ENCODE assay signal across 1 cellular context in the genomic region with DNA sequence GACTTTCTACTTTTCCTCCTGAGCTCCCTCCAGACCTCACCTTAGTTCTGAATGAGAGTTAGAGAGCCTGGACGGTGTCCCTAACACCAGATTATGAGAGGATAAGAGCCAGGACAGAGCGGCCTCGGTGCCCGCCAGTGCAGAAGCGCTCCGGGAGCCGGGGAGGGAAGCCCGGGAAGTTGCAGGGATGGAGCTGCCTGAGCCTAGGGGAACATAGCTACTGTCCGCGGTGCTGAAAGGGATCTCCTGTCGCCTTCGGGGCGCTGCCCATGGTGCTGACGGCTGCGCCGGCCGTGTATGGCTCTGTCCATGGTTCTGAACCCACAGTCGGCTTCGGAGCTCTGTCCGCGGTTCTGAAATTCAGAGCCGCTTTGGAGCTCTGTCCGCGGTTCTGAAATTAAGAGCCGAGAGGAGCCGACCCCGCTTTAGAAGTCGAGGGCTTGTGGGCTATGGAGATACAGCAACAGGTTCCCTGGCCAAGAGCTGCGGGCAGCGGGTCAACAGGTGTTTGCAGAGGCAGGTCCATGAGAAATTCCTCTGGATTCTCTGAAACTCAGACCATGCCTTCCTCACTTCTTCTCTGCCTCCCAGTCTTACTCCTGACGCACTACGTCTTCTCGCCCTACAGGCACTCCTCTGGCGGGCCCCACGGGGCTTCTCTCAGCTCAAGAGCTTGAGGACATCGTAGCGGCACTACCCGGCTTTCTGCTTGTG.
TF ChIP-seq lines count a peak whose summit lies in the region.

No MANE protein-coding gene starts in this region.

TF ChIP-seq in H1, 55 proteins besides CTCF, POLR2A, EP300 and RAD21:
- TF ChIP-seq TAF1 (IDR thresholded peaks at IDR 0.05; ENCODE audit: low read depth, low read length) (peak; percentile 63; the same call in 1 of the 2 replicates), YY1 (IDR thresholded peaks at IDR 0.05; ENCODE audit: low read depth, low read length) (peak; percentile 62), ZNF274 (IDR thresholded peaks at IDR 0.05; ENCODE audit: borderline replicate concordance, extremely low read depth, low read length) (no peak), TEAD4 (IDR thresholded peaks at IDR 0.05; ENCODE audit: low read depth, low read length) (peak; percentile 70), GTF2F1 (IDR thresholded peaks at IDR 0.05; ENCODE audit: borderline replicate concordance, low read depth, low read length) (no peak), BRCA1 (IDR thresholded peaks at IDR 0.05; ENCODE audit: low read depth, low read length) (no peak), PHF8 (conservative IDR thresholded peaks at IDR 0.05; ENCODE audit: low read depth, low read length) (no peak; the same call in 1 of the 2 replicates), NANOG (IDR thresholded peaks at IDR 0.05; ENCODE audit: insufficient read depth, low read depth, low read length, poor library complexity, severe bottlenecking) (peak; percentile 49), HDAC2 (IDR thresholded peaks at IDR 0.05; ENCODE audit: borderline replicate concordance in 1 of 2, low read depth in 2 of 2, low read length in 2 of 2) (peak; percentile 100), SIRT6 (IDR thresholded peaks at IDR 0.05; ENCODE audit: low read length) (no peak), CHD2 (IDR thresholded peaks at IDR 0.05; ENCODE audit: low read length) (no peak), EZH2 (IDR thresholded peaks at IDR 0.05; ENCODE audit: low read depth, low read length, severe bottlenecking) (peak; percentile 10), KDM1A (IDR thresholded peaks at IDR 0.05; ENCODE audit: borderline replicate concordance, low read length) (no peak), CEBPB (IDR thresholded peaks at IDR 0.05; ENCODE audit: low read depth, low read length) (no peak), RBBP5 (IDR thresholded peaks at IDR 0.05; ENCODE audit: borderline replicate concordance, low read depth, low read length) (no peak), FOSL1 (IDR thresholded peaks at IDR 0.05; ENCODE audit: insufficient read depth, low read depth, low read length) (no peak), SRF (IDR thresholded peaks at IDR 0.05; ENCODE audit: low read depth, low read length) (peak; percentile 64), TAF7 (optimal IDR thresholded peaks at IDR 0.05; ENCODE audit: borderline replicate concordance, low read depth, low read length) (peak; percentile 100), POLR2AphosphoS5 (IDR thresholded peaks at IDR 0.05; ENCODE audit: low read depth, low read length) (peak; percentile 84), POU5F1 (IDR thresholded peaks at IDR 0.05; ENCODE audit: low read depth, low read length) (0 out of 2 replicates have a peak, but pooled peaks have one; percentile 16), RFX5 (IDR thresholded peaks at IDR 0.05; ENCODE audit: borderline replicate concordance, low read depth, low read length) (no peak; the same call in 1 of the 2 replicates), CHD1 (IDR thresholded peaks at IDR 0.05; ENCODE audit: low read depth, low read length) (no peak), CREB1 (IDR thresholded peaks at IDR 0.05) (peak; percentile 88), SP1 (IDR thresholded peaks at IDR 0.05; ENCODE audit: low read depth, low read length) (peak; percentile 54; the same call in 1 of the 2 replicates), CBX8 (IDR thresholded peaks at IDR 0.05; ENCODE audit: borderline replicate concordance, low read depth, low read length) (no peak), SP4 (IDR thresholded peaks at IDR 0.05; ENCODE audit: low read length) (peak; percentile 96), SIN3A (conservative IDR thresholded peaks at IDR 0.05 in 1 of 2, IDR thresholded peaks at IDR 0.05 in 1 of 2; ENCODE audit: low read depth in 1 of 2, low read length in 2 of 2) (peak; percentile 100), KDM5A (IDR thresholded peaks at IDR 0.05; ENCODE audit: low read length) (no peak), RXRA (IDR thresholded peaks at IDR 0.05; ENCODE audit: insufficient read depth, low read depth, low read length) (no peak), SUZ12 (IDR thresholded peaks at IDR 0.05; ENCODE audit: low read length) (0 out of 2 replicates have a peak, but pooled peaks have one; percentile 32), GABPA (IDR thresholded peaks at IDR 0.05; ENCODE audit: borderline replicate concordance, insufficient read depth, low read length) (peak; percentile 10; the same call in 1 of the 2 replicates), RNF2 (IDR thresholded peaks at IDR 0.05; ENCODE audit: borderline replicate concordance, low read depth, low read length, missing control alignments, poor library complexity, severe bottlenecking) (no peak), TCF12 (IDR thresholded peaks at IDR 0.05; ENCODE audit: low read depth, low read length) (0 out of 2 replicates have a peak, but pooled peaks have one; percentile 81), NRF1 (IDR thresholded peaks at IDR 0.05; ENCODE audit: low read depth, low read length) (no peak), KDM4A (IDR thresholded peaks at IDR 0.05; ENCODE audit: low read depth, low read length, severe bottlenecking) (peak; percentile 44), JUND (IDR thresholded peaks at IDR 0.05; ENCODE audit: low read length) (no peak), CTBP2 (IDR thresholded peaks at IDR 0.05; ENCODE audit: borderline replicate concordance, insufficient read depth, insufficient read length, low read length) (peak; percentile 95), SIX5 (IDR thresholded peaks at IDR 0.05; ENCODE audit: low read depth, low read length) (no peak), HDAC6 (IDR thresholded peaks at IDR 0.05; ENCODE audit: low read depth, low read length) (peak; percentile 22), JUN (IDR thresholded peaks at IDR 0.05; ENCODE audit: low read depth, low read length) (no peak), BCL11A (IDR thresholded peaks at IDR 0.05; ENCODE audit: low read depth in 2 of 2, low read length in 2 of 2) (no peak), SP2 (IDR thresholded peaks at IDR 0.05; ENCODE audit: low read length) (0 out of 2 replicates have a peak, but pooled peaks have one; percentile 11), MAFK (IDR thresholded peaks at IDR 0.05; ENCODE audit: low read depth, low read length) (no peak), SAP30 (IDR thresholded peaks at IDR 0.05; ENCODE audit: insufficient read depth, insufficient replicate concordance, low read length) (peak; percentile 100), CBX5 (IDR thresholded peaks at IDR 0.05; ENCODE audit: low read depth, low read length) (no peak), TBP (IDR thresholded peaks at IDR 0.05; ENCODE audit: low read depth, low read length) (no peak; the same call in 1 of the 2 replicates), BACH1 (IDR thresholded peaks at IDR 0.05; ENCODE audit: low read length) (no peak), ASH2L (IDR thresholded peaks at IDR 0.05; ENCODE audit: low read length) (peak; percentile 67), EGR1 (IDR thresholded peaks at IDR 0.05; ENCODE audit: borderline replicate concordance, low read depth, low read length) (peak; percentile 41; the same call in 1 of the 2 replicates)
- TF ChIP-seq, protein P1, sequence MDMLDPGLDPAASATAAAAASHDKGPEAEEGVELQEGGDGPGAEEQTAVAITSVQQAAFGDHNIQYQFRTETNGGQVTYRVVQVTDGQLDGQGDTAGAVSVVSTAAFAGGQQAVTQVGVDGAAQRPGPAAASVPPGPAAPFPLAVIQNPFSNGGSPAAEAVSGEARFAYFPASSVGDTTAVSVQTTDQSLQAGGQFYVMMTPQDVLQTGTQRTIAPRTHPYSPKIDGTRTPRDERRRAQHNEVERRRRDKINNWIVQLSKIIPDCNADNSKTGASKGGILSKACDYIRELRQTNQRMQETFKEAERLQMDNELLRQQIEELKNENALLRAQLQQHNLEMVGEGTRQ (IDR thresholded peaks at IDR 0.05; ENCODE audit: low read length) = no peak
- TF ChIP-seq, protein P2, sequence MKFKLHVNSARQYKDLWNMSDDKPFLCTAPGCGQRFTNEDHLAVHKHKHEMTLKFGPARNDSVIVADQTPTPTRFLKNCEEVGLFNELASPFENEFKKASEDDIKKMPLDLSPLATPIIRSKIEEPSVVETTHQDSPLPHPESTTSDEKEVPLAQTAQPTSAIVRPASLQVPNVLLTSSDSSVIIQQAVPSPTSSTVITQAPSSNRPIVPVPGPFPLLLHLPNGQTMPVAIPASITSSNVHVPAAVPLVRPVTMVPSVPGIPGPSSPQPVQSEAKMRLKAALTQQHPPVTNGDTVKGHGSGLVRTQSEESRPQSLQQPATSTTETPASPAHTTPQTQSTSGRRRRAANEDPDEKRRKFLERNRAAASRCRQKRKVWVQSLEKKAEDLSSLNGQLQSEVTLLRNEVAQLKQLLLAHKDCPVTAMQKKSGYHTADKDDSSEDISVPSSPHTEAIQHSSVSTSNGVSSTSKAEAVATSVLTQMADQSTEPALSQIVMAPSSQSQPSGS (IDR thresholded peaks at IDR 0.05; ENCODE audit: low read length) = peak; percentile 98
- TF ChIP-seq, protein P3, sequence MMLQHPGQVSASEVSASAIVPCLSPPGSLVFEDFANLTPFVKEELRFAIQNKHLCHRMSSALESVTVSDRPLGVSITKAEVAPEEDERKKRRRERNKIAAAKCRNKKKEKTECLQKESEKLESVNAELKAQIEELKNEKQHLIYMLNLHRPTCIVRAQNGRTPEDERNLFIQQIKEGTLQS (IDR thresholded peaks at IDR 0.05; ENCODE audit: insufficient read depth, low read depth, low read length) = no peak
- TF ChIP-seq, protein P4, sequence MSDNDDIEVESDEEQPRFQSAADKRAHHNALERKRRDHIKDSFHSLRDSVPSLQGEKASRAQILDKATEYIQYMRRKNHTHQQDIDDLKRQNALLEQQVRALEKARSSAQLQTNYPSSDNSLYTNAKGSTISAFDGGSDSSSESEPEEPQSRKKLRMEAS (IDR thresholded peaks at IDR 0.05) = peak; percentile 95
- TF ChIP-seq, protein P5, sequence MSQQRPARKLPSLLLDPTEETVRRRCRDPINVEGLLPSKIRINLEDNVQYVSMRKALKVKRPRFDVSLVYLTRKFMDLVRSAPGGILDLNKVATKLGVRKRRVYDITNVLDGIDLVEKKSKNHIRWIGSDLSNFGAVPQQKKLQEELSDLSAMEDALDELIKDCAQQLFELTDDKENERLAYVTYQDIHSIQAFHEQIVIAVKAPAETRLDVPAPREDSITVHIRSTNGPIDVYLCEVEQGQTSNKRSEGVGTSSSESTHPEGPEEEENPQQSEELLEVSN (IDR thresholded peaks at IDR 0.05) = no peak
- TF ChIP-seq, protein P6, sequence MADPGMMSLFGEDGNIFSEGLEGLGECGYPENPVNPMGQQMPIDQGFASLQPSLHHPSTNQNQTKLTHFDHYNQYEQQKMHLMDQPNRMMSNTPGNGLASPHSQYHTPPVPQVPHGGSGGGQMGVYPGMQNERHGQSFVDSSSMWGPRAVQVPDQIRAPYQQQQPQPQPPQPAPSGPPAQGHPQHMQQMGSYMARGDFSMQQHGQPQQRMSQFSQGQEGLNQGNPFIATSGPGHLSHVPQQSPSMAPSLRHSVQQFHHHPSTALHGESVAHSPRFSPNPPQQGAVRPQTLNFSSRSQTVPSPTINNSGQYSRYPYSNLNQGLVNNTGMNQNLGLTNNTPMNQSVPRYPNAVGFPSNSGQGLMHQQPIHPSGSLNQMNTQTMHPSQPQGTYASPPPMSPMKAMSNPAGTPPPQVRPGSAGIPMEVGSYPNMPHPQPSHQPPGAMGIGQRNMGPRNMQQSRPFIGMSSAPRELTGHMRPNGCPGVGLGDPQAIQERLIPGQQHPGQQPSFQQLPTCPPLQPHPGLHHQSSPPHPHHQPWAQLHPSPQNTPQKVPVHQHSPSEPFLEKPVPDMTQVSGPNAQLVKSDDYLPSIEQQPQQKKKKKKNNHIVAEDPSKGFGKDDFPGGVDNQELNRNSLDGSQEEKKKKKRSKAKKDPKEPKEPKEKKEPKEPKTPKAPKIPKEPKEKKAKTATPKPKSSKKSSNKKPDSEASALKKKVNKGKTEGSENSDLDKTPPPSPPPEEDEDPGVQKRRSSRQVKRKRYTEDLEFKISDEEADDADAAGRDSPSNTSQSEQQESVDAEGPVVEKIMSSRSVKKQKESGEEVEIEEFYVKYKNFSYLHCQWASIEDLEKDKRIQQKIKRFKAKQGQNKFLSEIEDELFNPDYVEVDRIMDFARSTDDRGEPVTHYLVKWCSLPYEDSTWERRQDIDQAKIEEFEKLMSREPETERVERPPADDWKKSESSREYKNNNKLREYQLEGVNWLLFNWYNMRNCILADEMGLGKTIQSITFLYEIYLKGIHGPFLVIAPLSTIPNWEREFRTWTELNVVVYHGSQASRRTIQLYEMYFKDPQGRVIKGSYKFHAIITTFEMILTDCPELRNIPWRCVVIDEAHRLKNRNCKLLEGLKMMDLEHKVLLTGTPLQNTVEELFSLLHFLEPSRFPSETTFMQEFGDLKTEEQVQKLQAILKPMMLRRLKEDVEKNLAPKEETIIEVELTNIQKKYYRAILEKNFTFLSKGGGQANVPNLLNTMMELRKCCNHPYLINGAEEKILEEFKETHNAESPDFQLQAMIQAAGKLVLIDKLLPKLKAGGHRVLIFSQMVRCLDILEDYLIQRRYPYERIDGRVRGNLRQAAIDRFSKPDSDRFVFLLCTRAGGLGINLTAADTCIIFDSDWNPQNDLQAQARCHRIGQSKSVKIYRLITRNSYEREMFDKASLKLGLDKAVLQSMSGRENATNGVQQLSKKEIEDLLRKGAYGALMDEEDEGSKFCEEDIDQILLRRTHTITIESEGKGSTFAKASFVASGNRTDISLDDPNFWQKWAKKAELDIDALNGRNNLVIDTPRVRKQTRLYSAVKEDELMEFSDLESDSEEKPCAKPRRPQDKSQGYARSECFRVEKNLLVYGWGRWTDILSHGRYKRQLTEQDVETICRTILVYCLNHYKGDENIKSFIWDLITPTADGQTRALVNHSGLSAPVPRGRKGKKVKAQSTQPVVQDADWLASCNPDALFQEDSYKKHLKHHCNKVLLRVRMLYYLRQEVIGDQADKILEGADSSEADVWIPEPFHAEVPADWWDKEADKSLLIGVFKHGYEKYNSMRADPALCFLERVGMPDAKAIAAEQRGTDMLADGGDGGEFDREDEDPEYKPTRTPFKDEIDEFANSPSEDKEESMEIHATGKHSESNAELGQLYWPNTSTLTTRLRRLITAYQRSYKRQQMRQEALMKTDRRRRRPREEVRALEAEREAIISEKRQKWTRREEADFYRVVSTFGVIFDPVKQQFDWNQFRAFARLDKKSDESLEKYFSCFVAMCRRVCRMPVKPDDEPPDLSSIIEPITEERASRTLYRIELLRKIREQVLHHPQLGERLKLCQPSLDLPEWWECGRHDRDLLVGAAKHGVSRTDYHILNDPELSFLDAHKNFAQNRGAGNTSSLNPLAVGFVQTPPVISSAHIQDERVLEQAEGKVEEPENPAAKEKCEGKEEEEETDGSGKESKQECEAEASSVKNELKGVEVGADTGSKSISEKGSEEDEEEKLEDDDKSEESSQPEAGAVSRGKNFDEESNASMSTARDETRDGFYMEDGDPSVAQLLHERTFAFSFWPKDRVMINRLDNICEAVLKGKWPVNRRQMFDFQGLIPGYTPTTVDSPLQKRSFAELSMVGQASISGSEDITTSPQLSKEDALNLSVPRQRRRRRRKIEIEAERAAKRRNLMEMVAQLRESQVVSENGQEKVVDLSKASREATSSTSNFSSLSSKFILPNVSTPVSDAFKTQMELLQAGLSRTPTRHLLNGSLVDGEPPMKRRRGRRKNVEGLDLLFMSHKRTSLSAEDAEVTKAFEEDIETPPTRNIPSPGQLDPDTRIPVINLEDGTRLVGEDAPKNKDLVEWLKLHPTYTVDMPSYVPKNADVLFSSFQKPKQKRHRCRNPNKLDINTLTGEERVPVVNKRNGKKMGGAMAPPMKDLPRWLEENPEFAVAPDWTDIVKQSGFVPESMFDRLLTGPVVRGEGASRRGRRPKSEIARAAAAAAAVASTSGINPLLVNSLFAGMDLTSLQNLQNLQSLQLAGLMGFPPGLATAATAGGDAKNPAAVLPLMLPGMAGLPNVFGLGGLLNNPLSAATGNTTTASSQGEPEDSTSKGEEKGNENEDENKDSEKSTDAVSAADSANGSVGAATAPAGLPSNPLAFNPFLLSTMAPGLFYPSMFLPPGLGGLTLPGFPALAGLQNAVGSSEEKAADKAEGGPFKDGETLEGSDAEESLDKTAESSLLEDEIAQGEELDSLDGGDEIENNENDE (IDR thresholded peaks at IDR 0.05; ENCODE audit: insufficient replicate concordance, low read length) = no peak
